ENCODE assay signal across 1 cellular context in genomic region chr3:58173029-58173669, GRCh38.
TF ChIP-seq lines count a peak whose summit lies in the region.

No MANE protein-coding gene starts in this region.

TF ChIP-seq in HepG2, 621 proteins besides CTCF, POLR2A, EP300 and RAD21 (continued from another document and continues in another):
- TF ChIP-seq ZBTB10 (CRISPR knock-in tag; IDR thresholded peaks at IDR 0.05; ENCODE audit: borderline replicate concordance) (no peak), RARA (CRISPR knock-in tag; IDR thresholded peaks at IDR 0.05) (peak; percentile 56; the same call in 1 of the 2 replicates), ZSCAN12 (CRISPR knock-in tag; IDR thresholded peaks at IDR 0.05) (no peak), THAP9 (CRISPR knock-in tag; IDR thresholded peaks at IDR 0.05; ENCODE audit: borderline replicate concordance) (no peak), HNF4A (CRISPR knock-in tag; IDR thresholded peaks at IDR 0.05) (peak; percentile 68; the same call in 1 of the 2 replicates), KMT2B (CRISPR knock-in tag; IDR thresholded peaks at IDR 0.05) (0 out of 2 replicates have a peak, but pooled peaks have one; percentile 9), SRSF1 (optimal IDR thresholded peaks at IDR 0.05; ENCODE audit: low read depth, low read length) (no peak), AGO1 (IDR thresholded peaks at IDR 0.05; ENCODE audit: low read depth, low read length, poor library complexity, severe bottlenecking) (no peak), SNAPC5 (CRISPR knock-in tag; IDR thresholded peaks at IDR 0.05; ENCODE audit: borderline replicate concordance) (no peak), TCF7L2 (IDR thresholded peaks at IDR 0.05; ENCODE audit: low read depth, low read length) (no peak), ZFP36L2 (CRISPR knock-in tag; IDR thresholded peaks at IDR 0.05) (no peak), NCOR1 (IDR thresholded peaks at IDR 0.05; ENCODE audit: borderline replicate concordance, low read length) (peak; percentile 22; the same call in 1 of the 2 replicates), ZNF510 (CRISPR knock-in tag; IDR thresholded peaks at IDR 0.05; ENCODE audit: low read depth) (no peak), ZNF850 (CRISPR knock-in tag; conservative IDR thresholded peaks at IDR 0.05) (no peak), RORA (CRISPR knock-in tag; IDR thresholded peaks at IDR 0.05) (no peak), RARG (CRISPR knock-in tag; IDR thresholded peaks at IDR 0.05; ENCODE audit: low read depth) (no peak), NFKB2 (CRISPR knock-in tag; IDR thresholded peaks at IDR 0.05; ENCODE audit: borderline replicate concordance) (no peak), RXRB (CRISPR knock-in tag; IDR thresholded peaks at IDR 0.05; ENCODE audit: borderline replicate concordance) (no peak), ZFYVE20 (CRISPR knock-in tag; IDR thresholded peaks at IDR 0.05; ENCODE audit: borderline replicate concordance, low read depth) (no peak), JUNB (CRISPR knock-in tag; IDR thresholded peaks at IDR 0.05; ENCODE audit: borderline replicate concordance) (no peak), HIC2 (CRISPR knock-in tag; IDR thresholded peaks at IDR 0.05; ENCODE audit: low read depth) (peak; percentile 69; the same call in 1 of the 2 replicates), KDM5A (IDR thresholded peaks at IDR 0.05; ENCODE audit: borderline replicate concordance, low read length) (no peak), KDM5B (CRISPR knock-in tag; IDR thresholded peaks at IDR 0.05; ENCODE audit: borderline replicate concordance) (no peak), ZNF143 (CRISPR knock-in tag; IDR thresholded peaks at IDR 0.05) (no peak), ZFP36L1 (CRISPR knock-in tag; IDR thresholded peaks at IDR 0.05) (no peak), TCF7 (IDR thresholded peaks at IDR 0.05; ENCODE audit: low read depth) (peak; percentile 43; the same call in 1 of the 2 replicates), TOE1 (CRISPR knock-in tag; IDR thresholded peaks at IDR 0.05) (no peak)
- TF ChIP-seq, protein P1, sequence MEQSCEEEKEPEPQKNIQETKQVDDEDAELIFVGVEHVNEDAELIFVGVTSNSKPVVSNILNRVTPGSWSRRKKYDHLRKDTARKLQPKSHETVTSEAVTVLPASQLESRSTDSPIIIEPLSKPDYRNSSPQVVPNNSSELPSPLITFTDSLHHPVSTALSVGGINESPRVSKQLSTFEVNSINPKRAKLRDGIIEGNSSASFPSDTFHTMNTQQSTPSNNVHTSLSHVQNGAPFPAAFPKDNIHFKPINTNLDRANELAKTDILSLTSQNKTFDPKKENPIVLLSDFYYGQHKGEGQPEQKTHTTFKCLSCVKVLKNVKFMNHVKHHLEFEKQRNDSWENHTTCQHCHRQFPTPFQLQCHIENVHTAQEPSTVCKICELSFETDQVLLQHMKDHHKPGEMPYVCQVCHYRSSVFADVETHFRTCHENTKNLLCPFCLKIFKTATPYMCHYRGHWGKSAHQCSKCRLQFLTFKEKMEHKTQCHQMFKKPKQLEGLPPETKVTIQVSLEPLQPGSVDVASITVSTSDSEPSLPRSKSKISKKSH (CRISPR knock-in tag; IDR thresholded peaks at IDR 0.05; ENCODE audit: borderline replicate concordance), result no peak; the same call in 1 of the 2 replicates
- TF ChIP-seq, protein P2, sequence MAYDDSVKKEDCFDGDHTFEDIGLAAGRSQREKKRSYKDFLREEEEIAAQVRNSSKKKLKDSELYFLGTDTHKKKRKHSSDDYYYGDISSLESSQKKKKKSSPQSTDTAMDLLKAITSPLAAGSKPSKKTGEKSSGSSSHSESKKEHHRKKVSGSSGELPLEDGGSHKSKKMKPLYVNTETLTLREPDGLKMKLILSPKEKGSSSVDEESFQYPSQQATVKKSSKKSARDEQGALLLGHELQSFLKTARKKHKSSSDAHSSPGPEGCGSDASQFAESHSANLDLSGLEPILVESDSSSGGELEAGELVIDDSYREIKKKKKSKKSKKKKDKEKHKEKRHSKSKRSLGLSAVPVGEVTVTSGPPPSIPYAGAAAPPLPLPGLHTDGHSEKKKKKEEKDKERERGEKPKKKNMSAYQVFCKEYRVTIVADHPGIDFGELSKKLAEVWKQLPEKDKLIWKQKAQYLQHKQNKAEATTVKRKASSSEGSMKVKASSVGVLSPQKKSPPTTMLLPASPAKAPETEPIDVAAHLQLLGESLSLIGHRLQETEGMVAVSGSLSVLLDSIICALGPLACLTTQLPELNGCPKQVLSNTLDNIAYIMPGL (CRISPR knock-in tag; IDR thresholded peaks at IDR 0.05; ENCODE audit: borderline replicate concordance in 1 of 2, low read depth in 1 of 2), result peak in 1 of 2 experiments; percentile 22; a peak in 1 of 4 replicates
- TF ChIP-seq, protein P3, sequence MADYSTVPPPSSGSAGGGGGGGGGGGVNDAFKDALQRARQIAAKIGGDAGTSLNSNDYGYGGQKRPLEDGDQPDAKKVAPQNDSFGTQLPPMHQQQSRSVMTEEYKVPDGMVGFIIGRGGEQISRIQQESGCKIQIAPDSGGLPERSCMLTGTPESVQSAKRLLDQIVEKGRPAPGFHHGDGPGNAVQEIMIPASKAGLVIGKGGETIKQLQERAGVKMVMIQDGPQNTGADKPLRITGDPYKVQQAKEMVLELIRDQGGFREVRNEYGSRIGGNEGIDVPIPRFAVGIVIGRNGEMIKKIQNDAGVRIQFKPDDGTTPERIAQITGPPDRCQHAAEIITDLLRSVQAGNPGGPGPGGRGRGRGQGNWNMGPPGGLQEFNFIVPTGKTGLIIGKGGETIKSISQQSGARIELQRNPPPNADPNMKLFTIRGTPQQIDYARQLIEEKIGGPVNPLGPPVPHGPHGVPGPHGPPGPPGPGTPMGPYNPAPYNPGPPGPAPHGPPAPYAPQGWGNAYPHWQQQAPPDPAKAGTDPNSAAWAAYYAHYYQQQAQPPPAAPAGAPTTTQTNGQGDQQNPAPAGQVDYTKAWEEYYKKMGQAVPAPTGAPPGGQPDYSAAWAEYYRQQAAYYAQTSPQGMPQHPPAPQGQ (CRISPR knock-in tag; IDR thresholded peaks at IDR 0.05; ENCODE audit: borderline replicate concordance), result no peak
- TF ChIP-seq, protein P4, sequence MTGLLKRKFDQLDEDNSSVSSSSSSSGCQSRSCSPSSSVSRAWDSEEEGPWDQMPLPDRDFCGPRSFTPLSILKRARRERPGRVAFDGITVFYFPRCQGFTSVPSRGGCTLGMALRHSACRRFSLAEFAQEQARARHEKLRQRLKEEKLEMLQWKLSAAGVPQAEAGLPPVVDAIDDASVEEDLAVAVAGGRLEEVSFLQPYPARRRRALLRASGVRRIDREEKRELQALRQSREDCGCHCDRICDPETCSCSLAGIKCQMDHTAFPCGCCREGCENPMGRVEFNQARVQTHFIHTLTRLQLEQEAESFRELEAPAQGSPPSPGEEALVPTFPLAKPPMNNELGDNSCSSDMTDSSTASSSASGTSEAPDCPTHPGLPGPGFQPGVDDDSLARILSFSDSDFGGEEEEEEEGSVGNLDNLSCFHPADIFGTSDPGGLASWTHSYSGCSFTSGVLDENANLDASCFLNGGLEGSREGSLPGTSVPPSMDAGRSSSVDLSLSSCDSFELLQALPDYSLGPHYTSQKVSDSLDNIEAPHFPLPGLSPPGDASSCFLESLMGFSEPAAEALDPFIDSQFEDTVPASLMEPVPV (CRISPR knock-in tag; IDR thresholded peaks at IDR 0.05), result no peak
- TF ChIP-seq, protein P5, sequence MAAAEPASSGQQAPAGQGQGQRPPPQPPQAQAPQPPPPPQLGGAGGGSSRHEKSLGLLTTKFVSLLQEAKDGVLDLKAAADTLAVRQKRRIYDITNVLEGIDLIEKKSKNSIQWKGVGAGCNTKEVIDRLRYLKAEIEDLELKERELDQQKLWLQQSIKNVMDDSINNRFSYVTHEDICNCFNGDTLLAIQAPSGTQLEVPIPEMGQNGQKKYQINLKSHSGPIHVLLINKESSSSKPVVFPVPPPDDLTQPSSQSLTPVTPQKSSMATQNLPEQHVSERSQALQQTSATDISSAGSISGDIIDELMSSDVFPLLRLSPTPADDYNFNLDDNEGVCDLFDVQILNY (CRISPR knock-in tag; conservative IDR thresholded peaks at IDR 0.05), result no peak
- TF ChIP-seq, protein P6, sequence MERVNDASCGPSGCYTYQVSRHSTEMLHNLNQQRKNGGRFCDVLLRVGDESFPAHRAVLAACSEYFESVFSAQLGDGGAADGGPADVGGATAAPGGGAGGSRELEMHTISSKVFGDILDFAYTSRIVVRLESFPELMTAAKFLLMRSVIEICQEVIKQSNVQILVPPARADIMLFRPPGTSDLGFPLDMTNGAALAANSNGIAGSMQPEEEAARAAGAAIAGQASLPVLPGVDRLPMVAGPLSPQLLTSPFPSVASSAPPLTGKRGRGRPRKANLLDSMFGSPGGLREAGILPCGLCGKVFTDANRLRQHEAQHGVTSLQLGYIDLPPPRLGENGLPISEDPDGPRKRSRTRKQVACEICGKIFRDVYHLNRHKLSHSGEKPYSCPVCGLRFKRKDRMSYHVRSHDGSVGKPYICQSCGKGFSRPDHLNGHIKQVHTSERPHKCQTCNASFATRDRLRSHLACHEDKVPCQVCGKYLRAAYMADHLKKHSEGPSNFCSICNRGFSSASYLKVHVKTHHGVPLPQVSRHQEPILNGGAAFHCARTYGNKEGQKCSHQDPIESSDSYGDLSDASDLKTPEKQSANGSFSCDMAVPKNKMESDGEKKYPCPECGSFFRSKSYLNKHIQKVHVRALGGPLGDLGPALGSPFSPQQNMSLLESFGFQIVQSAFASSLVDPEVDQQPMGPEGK (CRISPR knock-in tag; IDR thresholded peaks at IDR 0.05), result peak; percentile 72
